ENCODE assay signal across 1 cellular context in the genomic region with DNA sequence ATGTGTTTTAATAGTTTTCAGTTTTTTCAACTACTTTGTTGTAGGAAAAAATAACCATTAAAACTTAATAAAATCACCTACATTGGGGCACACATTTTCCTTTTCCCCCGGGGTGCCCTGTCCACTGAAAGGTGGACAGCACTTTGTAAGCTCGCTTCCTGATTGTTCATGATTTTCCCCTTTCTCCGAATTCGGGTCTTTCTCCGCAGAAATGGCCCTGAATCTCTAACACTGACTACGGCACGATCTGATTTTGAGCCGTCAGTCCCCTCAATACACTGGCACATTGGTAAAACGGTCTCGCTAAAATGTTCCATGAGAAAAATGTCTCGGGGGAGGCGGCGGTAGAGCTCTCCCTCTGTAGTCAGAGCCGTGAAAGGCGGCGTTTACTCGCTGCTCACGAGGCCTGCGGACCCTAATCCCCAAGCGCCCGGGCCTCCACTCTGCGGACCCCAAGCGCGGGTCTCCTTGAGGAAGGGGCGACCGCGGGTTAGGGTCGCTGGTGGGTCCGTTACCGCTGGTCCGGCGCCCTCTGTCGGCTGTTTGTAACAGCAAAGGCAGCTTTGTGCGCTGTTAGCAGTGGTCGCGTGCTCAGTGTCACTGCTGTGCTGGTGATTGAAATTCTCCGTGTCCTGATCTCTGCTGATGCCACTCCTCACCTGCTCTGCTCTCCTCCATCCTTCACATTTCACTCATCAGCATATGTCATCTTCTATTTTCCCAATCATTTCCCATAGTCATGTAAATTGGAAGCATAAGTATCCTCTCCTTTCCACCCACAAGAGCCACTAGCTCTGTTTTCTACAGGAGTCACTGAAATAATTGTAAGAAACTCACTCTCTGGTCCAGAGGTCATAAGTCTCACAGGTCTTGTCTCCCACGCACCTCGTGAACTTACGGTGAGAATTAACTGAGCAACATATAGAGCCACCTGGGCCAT.
TF ChIP-seq lines count a peak whose summit lies in the region.

No MANE protein-coding gene starts in this region.

TF ChIP-seq in neural cell, 6 proteins besides CTCF, POLR2A, EP300 and RAD21:
- TF ChIP-seq, protein P1, sequence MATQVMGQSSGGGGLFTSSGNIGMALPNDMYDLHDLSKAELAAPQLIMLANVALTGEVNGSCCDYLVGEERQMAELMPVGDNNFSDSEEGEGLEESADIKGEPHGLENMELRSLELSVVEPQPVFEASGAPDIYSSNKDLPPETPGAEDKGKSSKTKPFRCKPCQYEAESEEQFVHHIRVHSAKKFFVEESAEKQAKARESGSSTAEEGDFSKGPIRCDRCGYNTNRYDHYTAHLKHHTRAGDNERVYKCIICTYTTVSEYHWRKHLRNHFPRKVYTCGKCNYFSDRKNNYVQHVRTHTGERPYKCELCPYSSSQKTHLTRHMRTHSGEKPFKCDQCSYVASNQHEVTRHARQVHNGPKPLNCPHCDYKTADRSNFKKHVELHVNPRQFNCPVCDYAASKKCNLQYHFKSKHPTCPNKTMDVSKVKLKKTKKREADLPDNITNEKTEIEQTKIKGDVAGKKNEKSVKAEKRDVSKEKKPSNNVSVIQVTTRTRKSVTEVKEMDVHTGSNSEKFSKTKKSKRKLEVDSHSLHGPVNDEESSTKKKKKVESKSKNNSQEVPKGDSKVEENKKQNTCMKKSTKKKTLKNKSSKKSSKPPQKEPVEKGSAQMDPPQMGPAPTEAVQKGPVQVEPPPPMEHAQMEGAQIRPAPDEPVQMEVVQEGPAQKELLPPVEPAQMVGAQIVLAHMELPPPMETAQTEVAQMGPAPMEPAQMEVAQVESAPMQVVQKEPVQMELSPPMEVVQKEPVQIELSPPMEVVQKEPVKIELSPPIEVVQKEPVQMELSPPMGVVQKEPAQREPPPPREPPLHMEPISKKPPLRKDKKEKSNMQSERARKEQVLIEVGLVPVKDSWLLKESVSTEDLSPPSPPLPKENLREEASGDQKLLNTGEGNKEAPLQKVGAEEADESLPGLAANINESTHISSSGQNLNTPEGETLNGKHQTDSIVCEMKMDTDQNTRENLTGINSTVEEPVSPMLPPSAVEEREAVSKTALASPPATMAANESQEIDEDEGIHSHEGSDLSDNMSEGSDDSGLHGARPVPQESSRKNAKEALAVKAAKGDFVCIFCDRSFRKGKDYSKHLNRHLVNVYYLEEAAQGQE (IDR thresholded peaks at IDR 0.05; ENCODE audit: borderline replicate concordance) = peak; percentile 31
- TF ChIP-seq SMC3 (conservative IDR thresholded peaks at IDR 0.05; ENCODE audit: poor library complexity) = peak; percentile 89
- TF ChIP-seq POLR2AphosphoS5 (IDR thresholded peaks at IDR 0.05) = no peak
- no peak for TF ChIP-seq TAF1 (IDR thresholded peaks at IDR 0.05; ENCODE audit: low read depth)
- TF ChIP-seq EZH2 (IDR thresholded peaks at IDR 0.05; ENCODE audit: borderline replicate concordance, insufficient read depth, low read length, poor library complexity, severe bottlenecking) = no peak
- TF ChIP-seq MXI1 (conservative IDR thresholded peaks at IDR 0.05; ENCODE audit: poor library complexity, severe bottlenecking) = peak; percentile 36
